In genomic region chr16:30983289-30983889, GRCh38 we compare ENCODE assay signal across 14 cellular contexts.
"Had no signal": no experiment of that assay in that cellular context is flagged by ENCODE, and none has a peak within 500 bp of the region (broad histone marks: within the 10 kb centered on the region; RNA-seq: fewer than 3 reads in every experiment).

No MANE protein-coding gene starts in this region.

- ATAC-seq: activated T-cell treated with anti-CD3 and anti-CD28 coated beads, Interleukin-2, amount 50 U/mL, for 4 hours; foreskin keratinocyte; WTC11 had no signal

- H3K9me3 Mint-ChIP-seq: activated CD4-positive, alpha-beta memory T cell treated with anti-CD3 and anti-CD28 coated beads, Interleukin-2, amount 10 ng/mL, durations not matched to agents 7 days and 5 days; activated naive CD4-positive, alpha-beta T cell treated with anti-CD3 and anti-CD28 coated beads, Interleukin-2, amount 50 U/mL, for 24 hours; activated T-cell treated with anti-CD3 and anti-CD28 coated beads, Interleukin-2, amount 50 U/mL, for 4 hours; nephron progenitor cell; WTC11 had no signal

- H3K27me3 Mint-ChIP-seq: activated CD4-positive, alpha-beta memory T cell treated with anti-CD3 and anti-CD28 coated beads, Interleukin-2, amount 10 ng/mL, durations not matched to agents 7 days and 5 days; activated naive CD4-positive, alpha-beta T cell treated with anti-CD3 and anti-CD28 coated beads, Interleukin-2, amount 50 U/mL, for 24 hours had no signal

- H3K4me3 Mint-ChIP-seq: activated CD4-positive, alpha-beta memory T cell treated with anti-CD3 and anti-CD28 coated beads, Interleukin-2, amount 10 ng/mL, durations not matched to agents 7 days and 5 days; activated naive CD4-positive, alpha-beta T cell treated with anti-CD3 and anti-CD28 coated beads, Interleukin-2, amount 50 U/mL, for 24 hours; activated T-cell treated with anti-CD3 and anti-CD28 coated beads, Interleukin-2, amount 50 U/mL, for 4 hours; nephron progenitor cell; WTC11 had no signal

- H3K27ac Mint-ChIP-seq: activated CD4-positive, alpha-beta memory T cell treated with anti-CD3 and anti-CD28 coated beads, Interleukin-2, amount 10 ng/mL, durations not matched to agents 7 days and 5 days; activated naive CD4-positive, alpha-beta T cell treated with anti-CD3 and anti-CD28 coated beads, Interleukin-2, amount 50 U/mL, for 24 hours; WTC11 had no signal

- DNase-seq: activated CD4-positive, alpha-beta memory T cell treated with anti-CD3 and anti-CD28 coated beads, Interleukin-2, amount 10 ng/mL, durations not matched to agents 7 days and 5 days; activated CD4-positive, alpha-beta T cell treated with anti-CD3 and anti-CD28 coated beads for 4 hours; activated effector memory CD4-positive, alpha-beta T cell treated with Interleukin-2 at 50 U/mL for 16 hours; activated T-cell treated with anti-CD3 and anti-CD28 coated beads, Interleukin-2, amount 50 U/mL, for 4 hours; colonic mucosa; effector CD8-positive, alpha-beta T cell; kidney glomerular epithelial cell; nephron progenitor cell; spleen; T-helper 2 cell; thyroid gland had no signal

- H3K4me1 ChIP-seq: colonic mucosa, foreskin keratinocyte had no signal

- H3K4me3 ChIP-seq: colonic mucosa, spleen, thyroid gland had no signal

- H3K27me3 ChIP-seq: colonic mucosa, foreskin keratinocyte, spleen, thyroid gland had no signal

- H3K9me3 ChIP-seq: colonic mucosa, spleen, thyroid gland had no signal

- H3K4me1 Mint-ChIP-seq: activated naive CD4-positive, alpha-beta T cell treated with anti-CD3 and anti-CD28 coated beads, Interleukin-2, amount 50 U/mL, for 24 hours had no signal

- H3K27ac ChIP-seq: colonic mucosa, foreskin keratinocyte, thyroid gland had no signal
